ENCODE assay signal across 31 cellular contexts in the genomic region with DNA sequence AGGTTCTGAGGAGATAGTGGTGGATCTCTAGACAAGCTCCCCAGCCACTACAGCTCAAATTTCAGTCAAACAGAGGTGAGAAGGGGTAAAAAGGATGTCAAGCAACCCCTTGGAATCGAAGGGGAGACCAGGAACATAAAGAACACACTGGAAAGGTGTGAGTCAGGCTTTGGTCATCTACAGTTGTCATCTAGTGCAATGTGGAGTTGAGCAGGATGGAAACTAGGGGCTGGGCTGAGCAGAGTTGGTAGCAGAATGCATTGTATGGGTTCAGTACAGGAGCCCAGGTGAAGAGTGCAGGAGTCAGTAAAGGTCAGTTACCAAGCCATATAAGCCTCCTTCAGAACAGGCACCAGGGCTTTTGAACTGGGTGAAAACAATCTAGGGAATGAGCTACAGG. TPM values are rescaled to one million over a fixed set of nuclear protein-coding genes. Genes with fewer than 3 reads are reported as not detected.
DNase-seq lines count a peak whose midpoint lies in the region; FAIRE-seq and TF ChIP-seq lines count a peak whose summit lies in the region.
"Had no signal": no experiment of that assay in that cellular context is flagged by ENCODE, and none has a peak within 500 bp of the region (broad histone marks: within the 10 kb centered on the region; RNA-seq: fewer than 3 reads in every experiment).

No MANE protein-coding gene starts in this region.

- H3K9me3 Mint-ChIP-seq in activated naive CD8-positive, alpha-beta T cell (ENCODE audit: low read depth): peaks cover 6% of the 10 kb centered on the region
- no peaks in the 10 kb centered on the region for H3K9me3 Mint-ChIP-seq in activated naive CD8-positive, alpha-beta T cell treated with anti-CD3 and anti-CD28 coated beads for 36 hours
- H3K9me3 Mint-ChIP-seq: activated CD4-positive, alpha-beta memory T cell treated with anti-CD3 and anti-CD28 coated beads for 36 hours; endodermal cell had no signal

- no peak for FAIRE-seq in urothelium cell line (lab: Jason Lieb, UNC)
- FAIRE-seq: A204.1, GM12892, H1, HTR-8/SVneo, kidney had no signal

- peaks cover 2% of the 10 kb centered on the region for H3K36me3 Mint-ChIP-seq in activated naive CD8-positive, alpha-beta T cell
- H3K36me3 Mint-ChIP-seq in activated naive CD8-positive, alpha-beta T cell treated with anti-CD3 and anti-CD28 coated beads for 36 hours: no peaks in the 10 kb centered on the region
- H3K36me3 Mint-ChIP-seq: activated CD4-positive, alpha-beta memory T cell treated with anti-CD3 and anti-CD28 coated beads for 36 hours; WTC11 had no signal

- H3K4me3 ChIP-seq in fibroblast of mammary gland (ENCODE audit: control insufficient read depth, low read depth, low read length): no peak overlapping the region
- H3K4me3 ChIP-seq: cardiac muscle cell, lower lobe of right lung had no signal

- H3K27me3 Mint-ChIP-seq in activated naive CD8-positive, alpha-beta T cell: no peaks in the 10 kb centered on the region
- H3K27me3 Mint-ChIP-seq in activated naive CD8-positive, alpha-beta T cell treated with anti-CD3 and anti-CD28 coated beads for 36 hours: no peaks in the 10 kb centered on the region
- H3K27me3 Mint-ChIP-seq: activated CD4-positive, alpha-beta memory T cell treated with anti-CD3 and anti-CD28 coated beads for 36 hours had no signal

- no peak overlapping the region for H3K27ac ChIP-seq in RWPE1
- H3K27ac ChIP-seq: cardiac muscle cell, lower lobe of right lung had no signal

- no peak for TF ChIP-seq CTCF in RWPE1 (conservative IDR thresholded peaks at IDR 0.05; ENCODE audit: low read depth)
- no peak for TF ChIP-seq CTCF in fibroblast of mammary gland (conservative IDR thresholded peaks at IDR 0.05; ENCODE audit: control insufficient read depth, insufficient read depth, low read depth, low read length)

- CTCF ChIA-PET in RWPE1 (lab: Yijun Ruan, JAX): interaction anchor here (0.5 kb wide), 1 partner anchor 24 kb away, joined by 5 read pairs; no protein-coding TSS in a partner anchor

- H3K4me1 Mint-ChIP-seq in activated naive CD8-positive, alpha-beta T cell (ENCODE audit: low read depth): peaks cover 3% of the 10 kb centered on the region
- H3K4me1 Mint-ChIP-seq in activated naive CD8-positive, alpha-beta T cell treated with anti-CD3 and anti-CD28 coated beads for 36 hours: peaks cover 5% of the 10 kb centered on the region
- H3K4me1 Mint-ChIP-seq: neural crest cell, WTC11 had no signal

- H3K27ac Mint-ChIP-seq in activated naive CD8-positive, alpha-beta T cell: peak overlapping the region; percentile 5
- no peak overlapping the region for H3K27ac Mint-ChIP-seq in activated naive CD8-positive, alpha-beta T cell treated with anti-CD3 and anti-CD28 coated beads for 36 hours
- H3K27ac Mint-ChIP-seq: activated CD4-positive, alpha-beta memory T cell treated with anti-CD3 and anti-CD28 coated beads for 36 hours; WTC11 had no signal

- POLR2A ChIA-PET in RWPE1 (lab: Yijun Ruan, JAX; ENCODE audit: low non-redundant PET): no interaction called here

- no peak overlapping the region for H3K4me3 Mint-ChIP-seq in activated naive CD8-positive, alpha-beta T cell
- H3K4me3 Mint-ChIP-seq in activated naive CD8-positive, alpha-beta T cell treated with anti-CD3 and anti-CD28 coated beads for 36 hours: no peak overlapping the region
- H3K4me3 Mint-ChIP-seq: activated CD4-positive, alpha-beta memory T cell treated with anti-CD3 and anti-CD28 coated beads for 36 hours; endodermal cell; neural crest cell; WTC11 had no signal

- DNase-seq in activated naive CD8-positive, alpha-beta T cell treated with anti-CD3 and anti-CD28 coated beads for 36 hours: no peak
- DNase-seq in RWPE1 (ENCODE audit: low spot score) (peak; percentile 12), fibroblast of mammary gland (ENCODE audit: low read depth) (peak; percentile 45), urothelium cell line (ENCODE audit: low spot score) (peak; percentile 33), NOMO-1 (lab: John Stamatoyannopoulos, UW; ENCODE audit: unreplicated experiment in 2 of 2) (no peak), SHP77 (lab: John Stamatoyannopoulos, UW) (no peak), GF-D8 (lab: John Stamatoyannopoulos, UW) (no peak)
- DNase-seq: activated CD4-positive, alpha-beta memory T cell treated with anti-CD3 and anti-CD28 coated beads for 36 hours; activated T-cell treated with anti-CD3 and anti-CD28 coated beads for 4 hours; AML-193; DND-41; endodermal cell; KBM-7; kidney; lower lobe of right lung; NCI-H1694; NCI-H2171 treated with DMSO at 0.1 percent for 48 hours; NCI-H526 treated with DMSO at 0.1 percent for 48 hours; posterior cingulate gyrus; Right ventricle myocardium superior; stimulated activated CD8-positive, alpha-beta memory T cell treated with anti-CD3 and anti-CD28 coated beads, Interleukin-4, amount 100 ng/mL, for 48 hours; T-helper 9 cell; trophoblast cell had no signal

RNA-seq across cellular contexts. Expression of a gene that starts 52.7 kb away (rescaled TPM):
- total RNA-seq in activated naive CD8-positive, alpha-beta T cell treated with anti-CD3 and anti-CD28 coated beads for 36 hours: 1 to 10 TPM; 3.9 to 4.6 TPM

Comparison
In these comparisons a context has a peak if more than half of its experiments do, and no peak if none do; other contexts are left out.
1. DNase-seq: peak in RWPE1 (single experiment), fibroblast of mammary gland (single experiment) and urothelium cell line (single experiment); none in activated naive CD8-positive, alpha-beta T cell treated with anti-CD3 and anti-CD28 coated beads for 36 hours (single experiment), NOMO-1 (0 of 2), SHP77 (0 of 2) and GF-D8 (single experiment).